11 cellular contexts compared by ENCODE assay signal in the genomic region with DNA sequence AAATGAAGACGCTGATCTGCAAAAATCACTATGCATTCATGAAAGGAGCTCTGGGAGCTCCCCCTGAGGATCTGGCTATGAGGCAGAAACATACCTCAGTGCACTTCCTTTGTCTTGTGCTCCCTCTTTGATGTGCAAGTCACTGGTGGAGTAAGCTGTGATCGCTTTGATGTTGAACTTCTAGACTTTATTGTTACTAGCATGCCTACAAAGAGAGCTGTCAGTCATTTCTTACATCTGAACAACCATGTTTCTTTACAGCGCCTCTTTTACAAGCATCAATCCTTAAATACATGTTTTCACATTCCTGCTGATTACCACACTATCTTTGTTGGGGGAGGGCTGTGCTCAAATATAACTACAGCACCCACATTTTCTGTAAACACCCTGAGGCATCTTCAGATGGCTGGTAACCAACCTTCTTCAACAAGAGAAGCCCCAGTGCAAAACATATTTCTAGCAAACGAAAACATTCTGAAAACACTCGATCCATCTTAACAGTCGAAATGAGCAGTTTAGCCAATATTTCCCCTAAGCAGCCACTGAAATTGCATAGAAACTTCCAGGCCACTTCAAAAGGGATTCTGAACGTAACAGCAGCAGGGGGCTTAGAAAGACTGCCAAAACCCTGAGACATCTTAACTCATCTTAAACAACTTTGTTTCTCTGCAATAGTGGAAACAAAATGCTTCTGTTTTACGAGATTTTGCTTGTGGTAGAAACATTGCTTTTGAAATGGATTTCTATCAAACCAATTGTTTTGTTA.
DNase-seq lines count a peak whose midpoint lies in the region; ATAC-seq and TF ChIP-seq lines count a peak whose summit lies in the region.
"Had no signal": no experiment of that assay in that cellular context is flagged by ENCODE, and none has a peak within 500 bp of the region (broad histone marks: within the 10 kb centered on the region; RNA-seq: fewer than 3 reads in every experiment).

No MANE protein-coding gene starts in this region.

- H3K27ac ChIP-seq in DND-41 (ENCODE audit: low read length) (no peak overlapping the region), OCI-LY7 (ENCODE audit: low read depth, low read length, poor library complexity, severe bottlenecking) (no peak overlapping the region), MM.1S (ENCODE audit: low read length) (no peak overlapping the region)

- H2AFZ ChIP-seq in DND-41 (ENCODE audit: low read depth, low read length) (no peak overlapping the region), OCI-LY7 (ENCODE audit: low read length) (no peak overlapping the region), MM.1S (ENCODE audit: low read length) (no peak overlapping the region)

- peak; percentile 99 for ATAC-seq in DND-41 (ENCODE audit: insufficient read depth, low read depth)
- no peak for ATAC-seq in HG03196 (IDR thresholded peaks at IDR 0.05; ENCODE audit: unreplicated experiment)
- ATAC-seq in HG02840 (IDR thresholded peaks at IDR 0.05; ENCODE audit: low FRiP score, unreplicated experiment) = no peak
- ATAC-seq: left ventricle myocardium superior, WTC11 had no signal

- H3K9me3 Mint-ChIP-seq in osteocyte (ENCODE audit: unreplicated experiment) = no peaks in the 10 kb centered on the region
- H3K9me3 Mint-ChIP-seq: WTC11 had no signal

- no peaks in the 10 kb centered on the region for H3K27me3 Mint-ChIP-seq in osteocyte (ENCODE audit: unreplicated experiment)

- H3K9ac ChIP-seq in DND-41 (ENCODE audit: low read depth, low read length) (no peak overlapping the region), MM.1S (ENCODE audit: low read length) (no peak overlapping the region)

- in situ Hi-C loops in astrocyte of the cerebellum (cut with HindIII; ENCODE audit: low sequenced_read_pairs) = loop anchor here (25.0 kb wide), 1 partner anchor 1256 kb away; no protein-coding TSS in a partner anchor

- H3K27me3 ChIP-seq in DND-41 (ENCODE audit: insufficient read depth, low read length, poor library complexity) (peaks cover 3% of the 10 kb centered on the region), MM.1S (replicated peaks; ENCODE audit: insufficient read depth, low read length) (no peaks in the 10 kb centered on the region)

- H3K4me2 ChIP-seq in DND-41 (ENCODE audit: insufficient read depth, low read length) = peak overlapping the region; percentile 7; the same call in 1 of the 2 replicates
- no peak overlapping the region for H3K4me2 ChIP-seq in OCI-LY7 (ENCODE audit: low read length)
- no peak overlapping the region for H3K4me2 ChIP-seq in MM.1S (ENCODE audit: low read depth, low read length)

- H4K20me1 ChIP-seq in DND-41 (ENCODE audit: insufficient read depth, low read length) (no peaks in the 10 kb centered on the region), OCI-LY7 (ENCODE audit: insufficient read depth, low read length) (no peaks in the 10 kb centered on the region), MM.1S (ENCODE audit: insufficient read depth, low read length) (no peaks in the 10 kb centered on the region)

- H3K4me3 ChIP-seq in DND-41 (ENCODE audit: low read depth in 1 of 2, low read length in 2 of 2) (no peak overlapping the region), OCI-LY7 (ENCODE audit: low read depth, low read length, poor library complexity, severe bottlenecking) (no peak overlapping the region), astrocyte of the cerebellum (ENCODE audit: low read depth, low read length) (no peak overlapping the region), MM.1S (ENCODE audit: low read length) (no peak overlapping the region)

- BruUV-seq in OCI-LY7 (replicated peaks; lab: Mats Ljungman, UMichigan) = no TSS peak

- peak overlapping the region; percentile 6 for H3K27ac Mint-ChIP-seq in osteocyte (ENCODE audit: unreplicated experiment)
- H3K27ac Mint-ChIP-seq: WTC11 had no signal

- peaks cover 15% of the 10 kb centered on the region for H3F3A ChIP-seq in MM.1S (ENCODE audit: insufficient read depth, low read length)

- no peaks in the 10 kb centered on the region for H3K36me3 ChIP-seq in DND-41 (ENCODE audit: insufficient read depth, low read length)
- no peaks in the 10 kb centered on the region for H3K36me3 ChIP-seq in OCI-LY7 (ENCODE audit: insufficient read depth, low read length)
- H3K36me3 ChIP-seq in MM.1S (replicated peaks; ENCODE audit: insufficient read depth, low read length) = no peaks in the 10 kb centered on the region

- POLR2A ChIA-PET in OCI-LY7 (lab: Charles Lee) = interaction anchor here (1.5 kb wide), 1 partner anchor 11 kb away, joined by 3 read pairs; no protein-coding TSS in a partner anchor

- peaks cover 4% of the 10 kb centered on the region for H3K36me3 Mint-ChIP-seq in osteocyte (ENCODE audit: unreplicated experiment)
- H3K36me3 Mint-ChIP-seq: WTC11 had no signal

- intact Hi-C loops in OCI-LY7 (cut with micrococcal nuclease; ENCODE audit: unreplicated experiment) = loop anchor here (10.0 kb wide), 2 partner anchors 164 to 614 kb away; no protein-coding TSS in a partner anchor

- H3K4me1 Mint-ChIP-seq in osteocyte (ENCODE audit: unreplicated experiment) = peaks cover 32% of the 10 kb centered on the region

- H3K79me2 ChIP-seq in DND-41 (ENCODE audit: insufficient read depth, low read length) = no peaks in the 10 kb centered on the region
- no peaks in the 10 kb centered on the region for H3K79me2 ChIP-seq in OCI-LY7 (ENCODE audit: insufficient read depth, low read depth, low read length)
- peaks cover 49% of the 10 kb centered on the region for H3K79me2 ChIP-seq in MM.1S (ENCODE audit: low read length)

- H3K9me2 ChIP-seq in OCI-LY7 (ENCODE audit: insufficient read depth, low read length) = no peaks in the 10 kb centered on the region
- no peaks in the 10 kb centered on the region for H3K9me2 ChIP-seq in MM.1S (replicated peaks; ENCODE audit: insufficient read depth, low read length)

- no peak for TF ChIP-seq CTCF in DND-41 (IDR thresholded peaks at IDR 0.05; ENCODE audit: borderline replicate concordance, extremely low read depth, low read length, poor library complexity, severe bottlenecking)
- no peak for TF ChIP-seq CTCF in OCI-LY7 (conservative IDR thresholded peaks at IDR 0.05; ENCODE audit: low read length)
- no peak for TF ChIP-seq CTCF in astrocyte of the cerebellum (IDR thresholded peaks at IDR 0.05; ENCODE audit: low read depth, low read length, missing control alignments)
- no peak for TF ChIP-seq CTCF in osteocyte (IDR thresholded peaks at IDR 0.05)
- no peak for TF ChIP-seq CTCF in MM.1S (IDR thresholded peaks at IDR 0.05; ENCODE audit: low read length)

- CTCF ChIA-PET in OCI-LY7 (lab: Charles Lee; ENCODE audit: unreplicated experiment) = no interaction called here

- H3K9me3 ChIP-seq in DND-41 (ENCODE audit: insufficient read depth, low read length, severe bottlenecking) = no peaks in the 10 kb centered on the region
- H3K9me3 ChIP-seq in OCI-LY7 (ENCODE audit: low read length) = no peaks in the 10 kb centered on the region
- no peaks in the 10 kb centered on the region for H3K9me3 ChIP-seq in MM.1S (replicated peaks; ENCODE audit: insufficient read depth, low read length)

- DNase-seq in DND-41 (peak; percentile 41), OCI-LY7 (ENCODE audit: low spot score) (peak; percentile 18), astrocyte of the cerebellum (ENCODE audit: low read depth) (peak; percentile 60), osteocyte (ENCODE audit: extremely low spot score, unreplicated experiment) (no peak), MM.1S (no peak), GDM1 (lab: John Stamatoyannopoulos, UW) (no peak)
- DNase-seq: left ventricle myocardium superior, NCI-H1417 had no signal

- no peak overlapping the region for H3K4me3 Mint-ChIP-seq in osteocyte (ENCODE audit: unreplicated experiment)
- H3K4me3 Mint-ChIP-seq: WTC11 had no signal

- H3K4me1 ChIP-seq in DND-41 (ENCODE audit: insufficient read depth, low read length) (peaks cover 23% of the 10 kb centered on the region), OCI-LY7 (ENCODE audit: insufficient read depth, low read length, poor library complexity, severe bottlenecking) (peaks cover 12% of the 10 kb centered on the region), MM.1S (ENCODE audit: low read length) (peaks cover 31% of the 10 kb centered on the region)

Comparison
In these comparisons a context has a peak if more than half of its experiments do, and no peak if none do; other contexts are left out.
1. DNase-seq: peak in DND-41 (single experiment), OCI-LY7 (single experiment) and astrocyte of the cerebellum (single experiment); none in osteocyte (single experiment), MM.1S (single experiment) and GDM1 (single experiment).